In genomic region chr5:116664988-116665387, GRCh38 we compare ENCODE assay signal across 25 cellular contexts.
"Had no signal": no experiment of that assay in that cellular context is flagged by ENCODE, and none has a peak within 500 bp of the region (broad histone marks: within the 10 kb centered on the region; RNA-seq: fewer than 3 reads in every experiment).

No MANE protein-coding gene starts in this region.

- H3K27me3 ChIP-seq: esophagus muscularis mucosa, foreskin keratinocyte, gastrocnemius medialis, left lung had no signal

- DNase-seq: dermis blood vessel endothelial cell; dorsolateral prefrontal cortex; effector CD4-positive, alpha-beta T cell; effector memory CD4-positive, alpha-beta T cell; erythroblast; foreskin keratinocyte; gastrocnemius medialis; glutamatergic neuron; head of caudate nucleus; heart right ventricle; hippocampal formation; left cardiac atrium; left lung; left ventricle myocardium superior; lower lobe of right lung; mesenchymal stem cell; mucosa of descending colon; naive B cell had no signal

- H3K4me1 ChIP-seq: foreskin keratinocyte, left lung had no signal

- ATAC-seq: foreskin keratinocyte, gastrocnemius medialis, heart right ventricle, left cardiac atrium, left lung, left ventricle myocardium superior, lower lobe of right lung, mucosa of descending colon had no signal

- H3K9me3 ChIP-seq: gastrocnemius medialis had no signal

- H3K27ac ChIP-seq: coronary artery, dorsolateral prefrontal cortex, epithelial cell of prostate, esophagus muscularis mucosa, foreskin keratinocyte, gastrocnemius medialis, heart right ventricle, left lung, lower lobe of right lung had no signal

- H3K4me3 ChIP-seq: coronary artery, dorsolateral prefrontal cortex, esophagus muscularis mucosa, gastrocnemius medialis, heart right ventricle, left lung, lower lobe of right lung, mucosa of descending colon had no signal

- H3K36me3 ChIP-seq: esophagus muscularis mucosa, gastrocnemius medialis, heart right ventricle, left lung, lower lobe of right lung had no signal

- FAIRE-seq: colon, endothelial cell of umbilical vein, islet of Langerhans, keratinocyte had no signal
